Comparison of ENCODE assay signal across 20 cellular contexts in genomic region chr2:151071906-151072305, GRCh38.
"Had no signal": no experiment of that assay in that cellular context is flagged by ENCODE, and none has a peak within 500 bp of the region (broad histone marks: within the 10 kb centered on the region; RNA-seq: fewer than 3 reads in every experiment).

No MANE protein-coding gene starts in this region.

- H3K27me3 ChIP-seq: adrenal gland, breast epithelium, SJSA1 had no signal

- H3K4me1 Mint-ChIP-seq: activated naive CD8-positive, alpha-beta T cell treated with anti-CD3 and anti-CD28 coated beads, Interleukin-2, amount 10 ng/mL, durations not matched to agents 7 days and 5 days had no signal

- H3K27me3 Mint-ChIP-seq: activated naive CD8-positive, alpha-beta T cell treated with anti-CD3 and anti-CD28 coated beads, Interleukin-2, amount 10 ng/mL, durations not matched to agents 7 days and 5 days had no signal

- H3K36me3 Mint-ChIP-seq: activated naive CD8-positive, alpha-beta T cell treated with anti-CD3 and anti-CD28 coated beads, Interleukin-2, amount 10 ng/mL, durations not matched to agents 7 days and 5 days had no signal

- H3K4me3 ChIP-seq: adrenal gland, breast epithelium, SJSA1 had no signal

- H3K27ac Mint-ChIP-seq: activated CD8-positive, alpha-beta T cell treated with anti-CD3 and anti-CD28 coated beads, Interleukin-2, amount 10 ng/mL, durations not matched to agents 7 days and 5 days; activated naive CD8-positive, alpha-beta T cell treated with anti-CD3 and anti-CD28 coated beads, Interleukin-2, amount 10 ng/mL, durations not matched to agents 7 days and 5 days; T-helper 1 cell treated with Interleukin-12 subunit alpha and Interleukin-12 subunit beta and Interleukin-4 antibody, amounts not matched to agents 30 μg/mL and 1 μg/mL, for 36 hours had no signal

- H3K27ac ChIP-seq: adrenal gland, breast epithelium, SJSA1 had no signal

- H3K4me1 ChIP-seq: adrenal gland, breast epithelium, SJSA1 had no signal

- DNase-seq: activated CD4-positive, alpha-beta T cell treated with anti-CD3 and anti-CD28 coated beads for 48 hours; activated CD4-positive, alpha-beta T cell treated with anti-CD3 and anti-CD28 coated beads, Interleukin-2, amount 50 U/mL, for 4 hours; activated CD4-positive, CD25-positive, alpha-beta regulatory T cell treated with anti-CD3 and anti-CD28 coated beads, Interleukin-2, amount 50 U/mL, for 72 hours; activated CD8-positive, alpha-beta memory T cell treated with anti-CD3 and anti-CD28 coated beads, Interleukin-2, amount 50 U/mL, for 48 hours; activated CD8-positive, alpha-beta T cell treated with anti-CD3 and anti-CD28 coated beads, Interleukin-2, amount 10 ng/mL, durations not matched to agents 7 days and 5 days; activated naive CD4-positive, alpha-beta T cell treated with anti-CD3 and anti-CD28 coated beads, Interleukin-2, amount 50 U/mL, for 16 hours; activated naive CD8-positive, alpha-beta T cell treated with anti-CD3 and anti-CD28 coated beads, Interleukin-2, amount 10 ng/mL, durations not matched to agents 7 days and 5 days; activated T-cell treated with anti-CD3 and anti-CD28 coated beads, Interleukin-2, amount 50 U/mL, for 1 hour; anterior cingulate cortex; central memory CD4-positive, alpha-beta T cell; NCI-H1105 treated with DMSO at 0.1 percent for 48 hours; NCI-H146; NCI-H187 treated with DMSO at 0.1 percent for 48 hours; NCI-H2081 treated with DMSO at 0.1 percent for 48 hours; SHP77; SW 1271 had no signal

- H3K9me3 ChIP-seq: adrenal gland, breast epithelium, SJSA1 had no signal

- H3K4me3 Mint-ChIP-seq: activated CD8-positive, alpha-beta T cell treated with anti-CD3 and anti-CD28 coated beads, Interleukin-2, amount 10 ng/mL, durations not matched to agents 7 days and 5 days; activated naive CD8-positive, alpha-beta T cell treated with anti-CD3 and anti-CD28 coated beads, Interleukin-2, amount 10 ng/mL, durations not matched to agents 7 days and 5 days; T-helper 1 cell treated with Interleukin-12 subunit alpha and Interleukin-12 subunit beta and Interleukin-4 antibody, amounts not matched to agents 30 μg/mL and 1 μg/mL, for 36 hours had no signal

- H3K9me3 Mint-ChIP-seq: T-helper 1 cell treated with Interleukin-12 subunit alpha and Interleukin-12 subunit beta and Interleukin-4 antibody, amounts not matched to agents 30 μg/mL and 1 μg/mL, for 36 hours had no signal

- H3K36me3 ChIP-seq: adrenal gland, breast epithelium, SJSA1 had no signal
